In the genomic region with DNA sequence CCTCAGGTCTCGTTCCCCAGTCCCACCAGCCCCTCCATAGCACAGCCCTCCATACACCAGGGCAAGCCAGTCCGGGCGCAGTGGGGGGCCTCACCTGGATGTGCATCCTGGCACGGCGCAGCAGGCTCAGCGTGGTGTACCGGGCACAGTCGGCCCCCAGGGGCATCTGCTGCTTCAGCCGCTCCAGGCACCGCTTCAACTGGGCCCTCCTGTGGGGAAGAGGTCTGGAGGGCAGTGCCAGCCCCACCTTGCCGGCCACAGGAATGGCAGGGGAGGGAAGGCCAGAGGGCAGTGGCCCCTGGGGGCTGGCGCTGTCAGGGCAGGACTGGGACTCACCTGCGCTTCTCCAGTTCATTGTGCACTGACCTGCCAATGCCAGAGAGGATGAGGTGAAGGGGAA, we compare ENCODE assay signal across 10 cellular contexts. TPM values are rescaled to one million over a fixed set of nuclear protein-coding genes. Genes with fewer than 3 reads are reported as not detected.
DNase-seq lines count a peak whose midpoint lies in the region; ATAC-seq and TF ChIP-seq lines count a peak whose summit lies in the region.
"Had no signal": no experiment of that assay in that cellular context is flagged by ENCODE, and none has a peak within 500 bp of the region (broad histone marks: within the 10 kb centered on the region; RNA-seq: fewer than 3 reads in every experiment).

No MANE protein-coding gene starts in this region.

- CTCF ChIA-PET in activated CD4-positive, alpha-beta memory T cell treated with anti-CD3 and anti-CD28 coated beads, Interleukin-2, amount 10 ng/mL, durations not matched to agents 7 days and 5 days (lab: Charles Lee): interaction anchor here (0.6 to 4.0 kb wide), 44 partner anchors 9 to 287 kb away, joined by 3 to 43 read pairs (median 4); a partner anchor contains a TSS

- TF ChIP-seq CTCF in GM12875 (IDR thresholded peaks at IDR 0.05; ENCODE audit: borderline replicate concordance, insufficient read depth, low read depth, low read length) (no peak), body of pancreas (IDR thresholded peaks at IDR 0.05) (no peak)

- H3K79me2 ChIP-seq in ACC112 (ENCODE audit: control insufficient read depth, insufficient read depth, low read length, unreplicated experiment): peaks cover 26% of the 10 kb centered on the region

- no peak for TF ChIP-seq POLR2A in body of pancreas (IDR thresholded peaks at IDR 0.05)

- H3K36me3 ChIP-seq in ACC112 (ENCODE audit: insufficient read depth, low read length) (no peaks in the 10 kb centered on the region), mesodermal cell (ENCODE audit: control insufficient read depth, insufficient read depth, low read length) (peaks cover 32% of the 10 kb centered on the region), body of pancreas (replicated peaks in 1 of 2; ENCODE audit: insufficient read depth in 1 of 2, low read depth in 2 of 2) (peaks cover 0 to 8% of the 10 kb centered on the region in 2 donors)

- H3K27ac Mint-ChIP-seq in activated CD4-positive, alpha-beta memory T cell treated with anti-CD3 and anti-CD28 coated beads, Interleukin-2, amount 10 ng/mL, durations not matched to agents 7 days and 5 days: peak overlapping the region; percentile 86

- peak overlapping the region; percentile 94 for H3K4me3 Mint-ChIP-seq in activated CD4-positive, alpha-beta memory T cell treated with anti-CD3 and anti-CD28 coated beads, Interleukin-2, amount 10 ng/mL, durations not matched to agents 7 days and 5 days

- H3K4me3 ChIP-seq in ACC112 (ENCODE audit: low read depth, low read length) (peak overlapping the region; percentile 78), GM12875 (ENCODE audit: low read depth, low read length) (peak overlapping the region; percentile 66), mesodermal cell (ENCODE audit: extremely low read depth, insufficient read depth, low read length, poor library complexity, severe bottlenecking) (peak overlapping the region; percentile 56), body of pancreas (no peak overlapping the region)

- H2AFZ ChIP-seq in ACC112 (ENCODE audit: low read length, unreplicated experiment): no peak overlapping the region

- H3K27ac ChIP-seq in ACC112 (ENCODE audit: low read depth, low read length) (no peak overlapping the region), mesodermal cell (ENCODE audit: low read depth, low read length, severe bottlenecking) (no peak overlapping the region), body of pancreas (peak overlapping the region in 1 of 4 donors; percentile 69)

- DNase-seq in activated CD4-positive, alpha-beta memory T cell treated with anti-CD3 and anti-CD28 coated beads, Interleukin-2, amount 10 ng/mL, durations not matched to agents 7 days and 5 days: no peak
- DNase-seq in body of pancreas (no peak), GOT3 (lab: John Stamatoyannopoulos, UW) (no peak), DMS153 treated with DMSO at 0.1 percent for 48 hours (lab: John Stamatoyannopoulos, UW; ENCODE audit: unreplicated experiment) (no peak)
- DNase-seq: NCI-H2107 had no signal

- peaks cover 70% of the 10 kb centered on the region for H3K4me1 Mint-ChIP-seq in activated CD4-positive, alpha-beta memory T cell treated with anti-CD3 and anti-CD28 coated beads, Interleukin-2, amount 10 ng/mL, durations not matched to agents 7 days and 5 days

- H3K4me1 ChIP-seq in ACC112 (ENCODE audit: control insufficient read depth, insufficient read depth, low read length, unreplicated experiment): peaks cover 28% of the 10 kb centered on the region
- peaks cover 6% of the 10 kb centered on the region for H3K4me1 ChIP-seq in mesodermal cell (ENCODE audit: control insufficient read depth, insufficient read depth, low read length, poor library complexity, severe bottlenecking)
- peaks cover 67% of the 10 kb centered on the region for H3K4me1 ChIP-seq in body of pancreas

- no peaks in the 10 kb centered on the region for H3K9me3 Mint-ChIP-seq in activated CD4-positive, alpha-beta memory T cell treated with anti-CD3 and anti-CD28 coated beads, Interleukin-2, amount 10 ng/mL, durations not matched to agents 7 days and 5 days
- H3K9me3 Mint-ChIP-seq: dendritic cell treated with granulocyte-macrophage colony-stimulating factor and Interleukin-4, amounts not matched to agents 40 ng/mL and 50 ng/mL, for 4 days had no signal

- intact Hi-C loops in body of pancreas (cut with DNase I): loop anchor here (5.0 to 10.0 kb wide), 2 partner anchors 67 to 164 kb away; a partner anchor contains a TSS

- no peak for ATAC-seq in body of pancreas
- ATAC-seq in HG02885 (IDR thresholded peaks at IDR 0.05; ENCODE audit: poor library complexity, unreplicated experiment): no peak

- WGBS in mesodermal cell (ENCODE audit: insufficient coverage in 2 of 2), 2 experiments: 93 to 99% methylated on average over 5 to 12 of the region's 13 CpGs
- WGBS in body of pancreas, 2 donors: 87 to 91% methylated on average over 7 to 11 of the region's 13 CpGs

- H3K9me3 ChIP-seq in mesodermal cell (ENCODE audit: control insufficient read depth, low read length) (no peaks in the 10 kb centered on the region), body of pancreas (no peaks in the 10 kb centered on the region)

- POLR2A ChIA-PET in activated CD4-positive, alpha-beta memory T cell treated with anti-CD3 and anti-CD28 coated beads, Interleukin-2, amount 10 ng/mL, durations not matched to agents 7 days and 5 days (lab: Charles Lee): interaction anchor here (0.6 to 6.2 kb wide), 16 partner anchors 9 to 419 kb away, joined by 3 to 68 read pairs (median 4); a partner anchor contains a TSS

- H3K27me3 ChIP-seq in ACC112 (ENCODE audit: insufficient read depth, low read length): no peaks in the 10 kb centered on the region
- H3K27me3 ChIP-seq in body of pancreas: no peaks in the 10 kb centered on the region

- H3K27me3 Mint-ChIP-seq in activated CD4-positive, alpha-beta memory T cell treated with anti-CD3 and anti-CD28 coated beads, Interleukin-2, amount 10 ng/mL, durations not matched to agents 7 days and 5 days: no peaks in the 10 kb centered on the region

- peaks cover 50% of the 10 kb centered on the region for H3K36me3 Mint-ChIP-seq in activated CD4-positive, alpha-beta memory T cell treated with anti-CD3 and anti-CD28 coated beads, Interleukin-2, amount 10 ng/mL, durations not matched to agents 7 days and 5 days (ENCODE audit: low read depth)

RNA-seq across cellular contexts. Expression of a gene that starts 1.4 kb away (rescaled TPM):
- 10 to 100 TPM; 74.1 to 75.0 TPM for total RNA-seq in activated CD4-positive, alpha-beta memory T cell treated with anti-CD3 and anti-CD28 coated beads, Interleukin-2, amount 10 ng/mL, durations not matched to agents 7 days and 5 days
- polyA plus RNA-seq in mesodermal cell (2013, experiment 1 of 2): 27.3 TPM
- polyA plus RNA-seq in mesodermal cell (2013, experiment 2 of 2): 25.9 TPM
- 10 to 100 TPM; 13.2 to 21.4 TPM for total RNA-seq in body of pancreas

RNA-seq across cellular contexts. Expression of a gene that starts 6.7 kb away (rescaled TPM):
- 100 to 1,000 TPM; 153 to 156 TPM for total RNA-seq in activated CD4-positive, alpha-beta memory T cell treated with anti-CD3 and anti-CD28 coated beads, Interleukin-2, amount 10 ng/mL, durations not matched to agents 7 days and 5 days
- polyA plus RNA-seq in mesodermal cell (2013, experiment 1 of 2): 207 TPM
- 180 TPM for polyA plus RNA-seq in mesodermal cell (2013, experiment 2 of 2)
- 10 to 100 TPM; 63.3 to 91.8 TPM for total RNA-seq in body of pancreas

RNA-seq across cellular contexts. Expression of a gene that starts 6.8 kb away (rescaled TPM):
- total RNA-seq in activated CD4-positive, alpha-beta memory T cell treated with anti-CD3 and anti-CD28 coated beads, Interleukin-2, amount 10 ng/mL, durations not matched to agents 7 days and 5 days: 10 to 100 TPM; 43.0 to 46.6 TPM
- 19.8 TPM for polyA plus RNA-seq in mesodermal cell (2013, experiment 1 of 2)
- polyA plus RNA-seq in mesodermal cell (2013, experiment 2 of 2): 17.9 TPM
- total RNA-seq in body of pancreas: 10 to 100 TPM; 79.1 to 92.0 TPM

RNA-seq across cellular contexts. Expression of a gene that starts 41.1 kb away (rescaled TPM):
- 100 to 1,000 TPM; 145 to 149 TPM for total RNA-seq in activated CD4-positive, alpha-beta memory T cell treated with anti-CD3 and anti-CD28 coated beads, Interleukin-2, amount 10 ng/mL, durations not matched to agents 7 days and 5 days
- 200 TPM for polyA plus RNA-seq in mesodermal cell (2013, experiment 1 of 2)
- polyA plus RNA-seq in mesodermal cell (2013, experiment 2 of 2): 172 TPM
- total RNA-seq in body of pancreas: 100 to 1,000 TPM; 218 to 227 TPM

RNA-seq across cellular contexts. Expression of a gene that starts 47.4 kb away (rescaled TPM):
- total RNA-seq in activated CD4-positive, alpha-beta memory T cell treated with anti-CD3 and anti-CD28 coated beads, Interleukin-2, amount 10 ng/mL, durations not matched to agents 7 days and 5 days: 100 to 1,000 TPM; 103 to 107 TPM
- polyA plus RNA-seq in mesodermal cell (2013, experiment 1 of 2): 23.0 TPM
- polyA plus RNA-seq in mesodermal cell (2013, experiment 2 of 2): 16.1 TPM
- total RNA-seq in body of pancreas: 10 to 100 TPM; 15.0 to 39.2 TPM

Comparison
In these comparisons a context has a peak if more than half of its experiments do, and no peak if none do; other contexts are left out.
1. H3K4me3 ChIP-seq: peak in ACC112 (single experiment), GM12875 (single experiment) and mesodermal cell (single experiment); none in body of pancreas (0 of 2).